Comparison of ENCODE assay signal across 25 cellular contexts in the genomic region with DNA sequence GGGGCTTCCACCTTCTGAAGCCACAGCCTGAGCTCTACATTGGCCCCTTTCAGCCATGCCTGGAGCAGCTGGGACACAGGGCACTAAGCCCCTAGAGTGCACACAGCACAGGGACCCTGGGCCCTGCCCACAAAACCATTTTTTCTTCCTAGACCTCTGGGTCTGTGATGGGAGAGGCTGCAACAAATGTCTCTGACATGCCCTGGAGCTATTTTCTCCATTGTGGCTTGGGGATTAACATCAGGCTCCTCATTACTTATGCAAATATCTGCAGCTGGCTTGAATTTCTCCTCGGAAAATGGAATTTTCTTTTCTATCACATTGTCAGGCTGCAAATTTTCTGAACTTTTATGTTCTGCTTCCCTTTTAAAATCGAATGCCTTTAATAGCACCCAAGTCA.
"Had no signal": no experiment of that assay in that cellular context is flagged by ENCODE, and none has a peak within 500 bp of the region (broad histone marks: within the 10 kb centered on the region; RNA-seq: fewer than 3 reads in every experiment).

No MANE protein-coding gene starts in this region.

- H3K36me3 ChIP-seq: left ventricle myocardium inferior, neural progenitor cell, neutrophil, right atrium auricular region, right lobe of liver, tibial nerve, uterus had no signal

- H3K4me2 ChIP-seq: neural progenitor cell, smooth muscle cell had no signal

- H3K27me3 ChIP-seq: neural progenitor cell, neutrophil, right atrium auricular region, right lobe of liver, tibial nerve, uterus had no signal

- H3K4me1 ChIP-seq: left ventricle myocardium inferior, neural progenitor cell, parathyroid adenoma, psoas muscle, right atrium auricular region, right lobe of liver, tibial nerve, uterus had no signal

- H3K79me2 ChIP-seq: parathyroid adenoma had no signal

- H3K27ac ChIP-seq: left ventricle myocardium inferior, neural progenitor cell, neutrophil, parathyroid adenoma, psoas muscle, right atrium auricular region, right lobe of liver, tibial nerve, uterus had no signal

- DNase-seq: islet precursor cell; left ventricle myocardium inferior; mesendoderm; naive B cell; natural killer cell; nephron progenitor cell; occipital lobe; psoas muscle; right lobe of liver; stimulated activated CD4-positive, alpha-beta T cell treated with anti-CD3 and anti-CD28 coated beads, Interleukin-1b, Interleukin-23, amount 100 ng/mL, for 48 hours; stimulated activated CD4-positive, alpha-beta T cell treated with anti-CD3 and anti-CD28 coated beads, Interleukin-2, amount 100 ng/mL, for 48 hours; stimulated activated CD4-positive, alpha-beta T cell treated with anti-CD3 and anti-CD28 coated beads, Interleukin-4, amount 100 ng/mL, for 4 hours; stimulated activated CD8-positive, alpha-beta memory T cell treated with anti-CD3 and anti-CD28 coated beads, Interleukin-4, amount 100 ng/mL, for 48 hours; stimulated activated naive CD4-positive, alpha-beta T cell treated with Interleukin-2 at 50 U/mL for 16 hours; stimulated activated naive CD8-positive, alpha-beta T cell treated with anti-CD3 and anti-CD28 coated beads, Interleukin-15, amount 100 ng/mL, for 72 hours; substantia nigra; uterus had no signal

- H3K9ac ChIP-seq: neural progenitor cell, parathyroid adenoma had no signal

- H3K4me3 ChIP-seq: left ventricle myocardium inferior, lung, neural progenitor cell, psoas muscle, right atrium auricular region, right lobe of liver, smooth muscle cell, tibial nerve, uterus had no signal

- H3K9me3 ChIP-seq: neutrophil, right atrium auricular region, right lobe of liver, uterus had no signal

- ATAC-seq: natural killer cell; psoas muscle; right lobe of liver; stimulated activated memory B cell treated with anti-CD40 and anti-IgM and Interleukin-4, amounts not matched to agents 10 μg/mL and 1 μg/mL and 100 μg/mL, for 72 hours; stimulated activated naive CD8-positive, alpha-beta T cell treated with anti-CD3 and anti-CD28 coated beads, Interleukin-15, amount 100 ng/mL, for 72 hours had no signal

- H2AFZ ChIP-seq: neural progenitor cell, parathyroid adenoma had no signal
